In genomic region chr12:23133471-23133870, GRCh38 we compare ENCODE assay signal across 26 cellular contexts.
"Had no signal": no experiment of that assay in that cellular context is flagged by ENCODE, and none has a peak within 500 bp of the region (broad histone marks: within the 10 kb centered on the region; RNA-seq: fewer than 3 reads in every experiment).

No MANE protein-coding gene starts in this region.

- H3K4me3 ChIP-seq: colonic mucosa, esophagus squamous epithelium, left lung, neural progenitor cell, prostate gland, sigmoid colon, testis, tibial artery had no signal

- H3K36me3 Mint-ChIP-seq: naive thymus-derived CD4-positive, alpha-beta T cell; neural progenitor cell; stimulated activated effector memory CD8-positive, alpha-beta T cell treated with anti-CD3 and anti-CD28 coated beads, Interleukin-12 subunit alpha, Interleukin-12 subunit beta, amount 100 ng/mL, for 72 hours; type B pancreatic cell had no signal

- H3K27ac ChIP-seq: colonic mucosa, esophagus squamous epithelium, left lung, neural progenitor cell, prostate gland, sigmoid colon, testis, tibial artery had no signal

- DNase-seq: colonic mucosa; effector CD8-positive, alpha-beta T cell; endodermal cell; erythroblast; esophagus squamous epithelium; foreskin melanocyte; kidney; left cardiac atrium; left lung; mesenchymal stem cell; midbrain; naive thymus-derived CD4-positive, alpha-beta T cell; right cardiac atrium; sigmoid colon; stimulated activated CD4-positive, alpha-beta T cell treated with anti-CD3 and anti-CD28 coated beads, Interleukin-2, amount 100 ng/mL, for 24 hours; stimulated activated CD4-positive, alpha-beta T cell treated with anti-CD3 and anti-CD28 coated beads, Interleukin-4, amount 100 ng/mL, for 24 hours; stimulated activated naive CD8-positive, alpha-beta T cell treated with anti-CD3 and anti-CD28 coated beads, Interleukin-15, Interleukin-2, amounts not matched to agents 100 U/mL and 50 U/mL, for 24 hours; substantia nigra; testis; tibial artery had no signal

- H3K4me1 Mint-ChIP-seq: naive thymus-derived CD4-positive, alpha-beta T cell; neural progenitor cell; stimulated activated effector memory CD8-positive, alpha-beta T cell treated with anti-CD3 and anti-CD28 coated beads, Interleukin-12 subunit alpha, Interleukin-12 subunit beta, amount 100 ng/mL, for 72 hours had no signal

- H3K4me1 ChIP-seq: colonic mucosa, esophagus squamous epithelium, left lung, prostate gland, sigmoid colon, testis had no signal

- H3K36me3 ChIP-seq: colonic mucosa, esophagus squamous epithelium, left lung, neural progenitor cell, prostate gland, sigmoid colon, tibial artery had no signal

- H3K27me3 ChIP-seq: colonic mucosa, esophagus squamous epithelium, left lung, neural progenitor cell, sigmoid colon, testis, tibial artery had no signal

- H3K9me3 Mint-ChIP-seq: endodermal cell; nephron; neural progenitor cell; stimulated activated effector memory CD8-positive, alpha-beta T cell treated with anti-CD3 and anti-CD28 coated beads, Interleukin-12 subunit alpha, Interleukin-12 subunit beta, amount 100 ng/mL, for 72 hours; type B pancreatic cell had no signal

- H3K27ac Mint-ChIP-seq: dendritic cell treated with granulocyte-macrophage colony-stimulating factor and Interleukin-4, amounts not matched to agents 40 ng/mL and 50 ng/mL, for 4 days; endodermal cell; naive thymus-derived CD4-positive, alpha-beta T cell; nephron; neural progenitor cell; stimulated activated effector memory CD8-positive, alpha-beta T cell treated with anti-CD3 and anti-CD28 coated beads, Interleukin-12 subunit alpha, Interleukin-12 subunit beta, amount 100 ng/mL, for 72 hours; type B pancreatic cell had no signal

- H3K9me3 ChIP-seq: colonic mucosa, esophagus squamous epithelium, left lung, prostate gland, sigmoid colon, testis, tibial artery had no signal

- H3K4me3 Mint-ChIP-seq: dendritic cell treated with granulocyte-macrophage colony-stimulating factor and Interleukin-4, amounts not matched to agents 40 ng/mL and 50 ng/mL, for 4 days; endodermal cell; naive thymus-derived CD4-positive, alpha-beta T cell; nephron; neural progenitor cell; stimulated activated effector memory CD8-positive, alpha-beta T cell treated with anti-CD3 and anti-CD28 coated beads, Interleukin-12 subunit alpha, Interleukin-12 subunit beta, amount 100 ng/mL, for 72 hours; type B pancreatic cell had no signal

- ATAC-seq: left cardiac atrium; left lung; naive thymus-derived CD4-positive, alpha-beta T cell; right cardiac atrium; stimulated activated effector memory CD8-positive, alpha-beta T cell treated with anti-CD3 and anti-CD28 coated beads, Interleukin-12 subunit alpha, Interleukin-12 subunit beta, amount 100 ng/mL, for 72 hours; stimulated activated naive CD8-positive, alpha-beta T cell treated with anti-CD3 and anti-CD28 coated beads, Interleukin-15, Interleukin-2, amounts not matched to agents 100 U/mL and 50 U/mL, for 24 hours had no signal

- H3K27me3 Mint-ChIP-seq: dendritic cell treated with granulocyte-macrophage colony-stimulating factor and Interleukin-4, amounts not matched to agents 40 ng/mL and 50 ng/mL, for 4 days had no signal
